In genomic region chr18:27746241-27746640, GRCh38 we compare ENCODE assay signal across 21 cellular contexts.
"Had no signal": no experiment of that assay in that cellular context is flagged by ENCODE, and none has a peak within 500 bp of the region (broad histone marks: within the 10 kb centered on the region; RNA-seq: fewer than 3 reads in every experiment).

No MANE protein-coding gene starts in this region.

- H3K27ac ChIP-seq: colonic mucosa, esophagus muscularis mucosa, foreskin keratinocyte, gastrocnemius medialis, heart left ventricle, hepatocyte, left lung, lower lobe of right lung had no signal

- H3K4me3 ChIP-seq: colonic mucosa, esophagus muscularis mucosa, gastrocnemius medialis, heart left ventricle, hepatocyte, left lung, lower lobe of right lung, mucosa of descending colon had no signal

- DNase-seq: colonic mucosa; cortex of kidney; effector memory CD4-positive, alpha-beta T cell; foreskin keratinocyte; gastrocnemius medialis; glutamatergic neuron; heart left ventricle; hypothalamus; immature natural killer cell; islet precursor cell; kidney; kidney glomerular epithelial cell; left colon; left lung; left ventricle myocardium superior; lower lobe of right lung; mesenchymal stem cell; mucosa of descending colon; naive B cell had no signal

- H3K9me3 ChIP-seq: colonic mucosa, esophagus muscularis mucosa, gastrocnemius medialis, heart left ventricle, lower lobe of right lung, mucosa of descending colon had no signal

- H3K27me3 ChIP-seq: colonic mucosa, esophagus muscularis mucosa, gastrocnemius medialis, heart left ventricle, hepatocyte, left lung had no signal

- H3K36me3 ChIP-seq: colonic mucosa, esophagus muscularis mucosa, gastrocnemius medialis, heart left ventricle, left lung, lower lobe of right lung had no signal

- H3K4me1 ChIP-seq: colonic mucosa, esophagus muscularis mucosa, foreskin keratinocyte, gastrocnemius medialis, heart left ventricle, left lung, lower lobe of right lung had no signal
